ENCODE assay signal across 1 cellular context in the genomic region with DNA sequence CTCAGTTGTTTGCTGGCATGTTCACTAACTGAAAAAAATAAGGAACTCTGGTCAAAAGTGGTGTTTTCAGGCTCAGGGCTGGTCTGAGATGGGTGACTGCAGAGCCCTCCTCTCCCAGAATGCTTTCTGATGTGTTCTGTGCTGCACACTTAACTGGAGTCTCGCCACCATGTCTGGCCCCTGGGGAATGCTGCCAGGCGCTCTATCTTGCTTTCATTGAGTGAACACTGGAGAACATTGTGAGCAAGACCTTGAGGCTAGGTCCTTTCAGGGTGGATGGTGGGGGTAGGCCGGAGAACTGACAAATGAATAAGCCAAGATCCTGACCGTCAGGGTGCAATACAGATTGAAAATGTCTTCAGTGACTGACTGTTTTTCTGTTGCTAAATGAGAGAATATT.
TF ChIP-seq lines count a peak whose summit lies in the region.

No MANE protein-coding gene starts in this region.

TF ChIP-seq in H1, 55 proteins besides CTCF, POLR2A, EP300 and RAD21:
- TF ChIP-seq POLR2AphosphoS5 (IDR thresholded peaks at IDR 0.05; ENCODE audit: low read depth, low read length) = 0 out of 2 replicates have a peak, but pooled peaks have one; percentile 19
- no peak for TF ChIP-seq SP2 (IDR thresholded peaks at IDR 0.05; ENCODE audit: low read length)
